In genomic region chr3:143283432-143284128, GRCh38 we compare ENCODE assay signal across 1 cellular context.
A peak's percentile ranks its signal among the peaks of the same experiment; 100 is the strongest.
TF ChIP-seq lines count a peak whose summit lies in the region.

No MANE protein-coding gene starts in this region.

TF ChIP-seq in K562, 482 proteins besides CTCF, POLR2A, EP300 and RAD21 (continued from another document and continues in another):
- TF ChIP-seq E4F1 (CRISPR knock-in tag; IDR thresholded peaks at IDR 0.05; ENCODE audit: borderline replicate concordance) (no peak), NR0B1 (IDR thresholded peaks at IDR 0.05; ENCODE audit: partially characterized antibody) (no peak), HDAC1 (IDR thresholded peaks at IDR 0.05) (peak in 1 of 2 experiments; percentile 76; a peak in 2 of 4 replicates), CEBPG (CRISPR knock-in tag; IDR thresholded peaks at IDR 0.05) (no peak), CEBPG (tag; conservative IDR thresholded peaks at IDR 0.05 in 1 of 2, IDR thresholded peaks at IDR 0.05 in 1 of 2) (no peak), SNIP1 (IDR thresholded peaks at IDR 0.05; ENCODE audit: low read depth) (no peak), LARP7 (IDR thresholded peaks at IDR 0.05) (no peak), PYGO2 (tag; IDR thresholded peaks at IDR 0.05) (no peak), LEF1 (IDR thresholded peaks at IDR 0.05) (peak; percentile 100), SRSF9 (IDR thresholded peaks at IDR 0.05; ENCODE audit: borderline replicate concordance, low read depth, low read length) (no peak), KAT7 (CRISPR knock-in tag; IDR thresholded peaks at IDR 0.05; ENCODE audit: borderline replicate concordance) (no peak), SMARCA4 (IDR thresholded peaks at IDR 0.05) (peak; percentile 88), RERE (CRISPR knock-in tag; IDR thresholded peaks at IDR 0.05; ENCODE audit: borderline replicate concordance) (no peak), RBM14 (IDR thresholded peaks at IDR 0.05; ENCODE audit: borderline replicate concordance, insufficient read depth, low read depth, low read length) (no peak), U2AF1 (optimal IDR thresholded peaks at IDR 0.05; ENCODE audit: low read depth, low read length) (no peak), TRIM28 (IDR thresholded peaks at IDR 0.05) (no peak), NR3C1 (CRISPR knock-in tag; IDR thresholded peaks at IDR 0.05) (no peak), ADNP (tag; IDR thresholded peaks at IDR 0.05) (no peak), ZNF592 (IDR thresholded peaks at IDR 0.05) (peak; percentile 54), ZNF507 (tag; conservative IDR thresholded peaks at IDR 0.05) (no peak), ZNF778 (CRISPR knock-in tag; IDR thresholded peaks at IDR 0.05) (no peak), RBFOX2 (IDR thresholded peaks at IDR 0.05; ENCODE audit: low read depth, low read length) (no peak), ESRRB (CRISPR knock-in tag; IDR thresholded peaks at IDR 0.05; ENCODE audit: borderline replicate concordance) (no peak), ZNF511 (CRISPR knock-in tag; IDR thresholded peaks at IDR 0.05) (no peak), NEUROD1 (IDR thresholded peaks at IDR 0.05; ENCODE audit: borderline replicate concordance, low read depth, low read length, partially characterized antibody) (peak; percentile 68), KLF13 (tag; IDR thresholded peaks at IDR 0.05; ENCODE audit: borderline replicate concordance, low read depth) (no peak), TCF15 (CRISPR knock-in tag; IDR thresholded peaks at IDR 0.05) (no peak), TEAD2 (tag; IDR thresholded peaks at IDR 0.05) (no peak), REST (CRISPR knock-in tag; IDR thresholded peaks at IDR 0.05; ENCODE audit: low read depth) (no peak), L3MBTL2 (IDR thresholded peaks at IDR 0.05) (no peak)
